In the genomic region with DNA sequence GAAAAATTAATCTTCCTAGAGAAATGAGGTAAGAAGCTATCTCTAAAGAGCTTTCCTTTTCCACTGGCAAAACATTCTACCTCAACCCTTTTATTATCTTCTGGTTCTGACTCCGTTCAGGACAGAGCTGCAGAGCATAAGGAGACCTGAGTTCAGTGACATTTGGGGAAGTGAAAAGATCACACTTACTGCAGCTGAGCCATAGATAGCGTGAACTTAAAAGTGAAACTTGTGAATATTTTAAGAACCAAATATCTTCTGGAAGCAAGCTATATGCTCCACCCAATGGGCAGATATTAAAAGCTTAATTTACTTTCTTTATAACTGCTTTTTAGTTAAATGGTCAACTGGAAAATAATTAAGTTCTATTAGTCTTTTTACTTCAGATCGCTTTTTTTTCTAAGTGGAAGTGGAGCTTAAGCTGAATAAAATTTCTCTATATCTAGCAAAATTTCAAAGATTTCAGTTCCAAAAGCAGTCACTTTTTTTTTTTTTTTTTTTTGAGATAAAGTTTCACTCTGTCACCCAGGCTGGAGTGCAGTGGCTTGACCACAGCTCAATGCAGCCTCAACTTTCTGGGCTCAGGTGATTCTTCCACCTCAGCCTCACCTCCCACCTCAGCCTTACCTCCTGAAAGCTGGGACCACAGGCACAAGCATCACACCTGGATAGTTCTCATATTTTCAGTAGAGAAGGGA, we compare ENCODE assay signal across 8 cellular contexts. TPM values are rescaled to one million over a fixed set of nuclear protein-coding genes. Genes with fewer than 3 reads are reported as not detected.
DNase-seq lines count a peak whose midpoint lies in the region; ATAC-seq and TF ChIP-seq lines count a peak whose summit lies in the region.

No MANE protein-coding gene starts in this region.

- no peak overlapping the region for H2AFZ ChIP-seq in KMS-11 (ENCODE audit: low read depth)

- H3K27ac ChIP-seq in KMS-11 (peak overlapping the region; percentile 38; the same call in 1 of the 2 replicates), gastrocnemius medialis (no peak overlapping the region)

- H4K20me1 ChIP-seq in KMS-11 (ENCODE audit: insufficient read depth): no peaks in the 10 kb centered on the region

- TF ChIP-seq POLR2A in gastrocnemius medialis (IDR thresholded peaks at IDR 0.05): no peak

- TF ChIP-seq CTCF in KMS-11 (conservative IDR thresholded peaks at IDR 0.05; ENCODE audit: low read depth, low read length) (no peak), gastrocnemius medialis (IDR thresholded peaks at IDR 0.05 in 4 of 5, conservative IDR thresholded peaks at IDR 0.05 in 1 of 5) (no peak)

- no peak overlapping the region for H3K9ac ChIP-seq in KMS-11

- DNase-seq in globus pallidus (ENCODE audit: low spot score) (peak; percentile 29), kidney glomerular epithelial cell (lab: John Stamatoyannopoulos, UW) (no peak), gastrocnemius medialis (no peak)
- no peak for DNase-seq in stimulated activated CD4-positive, alpha-beta T cell treated with anti-CD3 and anti-CD28 coated beads, Interleukin-2, amount 100 ng/mL, for 48 hours
- no peak for DNase-seq in activated naive CD4-positive, alpha-beta T cell treated with Interleukin-2 at 50 U/mL for 16 hours

- H3K79me2 ChIP-seq in KMS-11 (ENCODE audit: insufficient read depth, low read depth): no peaks in the 10 kb centered on the region

- peak overlapping the region; percentile 51; the same call in 1 of the 2 replicates for H3K4me2 ChIP-seq in KMS-11

- H3K36me3 ChIP-seq in KMS-11 (ENCODE audit: insufficient read depth) (no peaks in the 10 kb centered on the region), gastrocnemius medialis (no peaks in the 10 kb centered on the region)

- H3K4me3 ChIP-seq in KMS-11 (IDR thresholded peaks at IDR 0.05; ENCODE audit: insufficient read depth, low read depth, low read length) (no peak overlapping the region), gastrocnemius medialis (no peak overlapping the region)

- intact Hi-C loops in gastrocnemius medialis (cut with DNase I; ENCODE audit: low total_unique reads): no loop called here

- in situ Hi-C loops in gastrocnemius medialis (cut with MboI; ENCODE audit: low sequenced_read_pairs in 4 of 4): no loop called here

- ATAC-seq in GM18508 (IDR thresholded peaks at IDR 0.05; ENCODE audit: insufficient read depth, unreplicated experiment) (peak; percentile 84), GM21737 (IDR thresholded peaks at IDR 0.05; ENCODE audit: unreplicated experiment) (peak; percentile 81), gastrocnemius medialis (no peak)

- no peaks in the 10 kb centered on the region for H3K27me3 ChIP-seq in KMS-11 (ENCODE audit: insufficient read depth, low read depth)
- no peaks in the 10 kb centered on the region for H3K27me3 ChIP-seq in gastrocnemius medialis

- H3K4me1 ChIP-seq in KMS-11 (ENCODE audit: low read depth, poor library complexity, severe bottlenecking) (peaks cover 32% of the 10 kb centered on the region), gastrocnemius medialis (no peaks in the 10 kb centered on the region)

- H3K9me3 ChIP-seq in gastrocnemius medialis: no peaks in the 10 kb centered on the region

RNA-seq across cellular contexts. Expression of gene PTPN22, which starts 11.9 kb away (rescaled TPM):
- 1 to 10 TPM in 1 of 4 donors, under 1 TPM in 3; 0.10 to 1.7 (median 0.63) TPM for total RNA-seq in gastrocnemius medialis

RNA-seq across cellular contexts. Expression of gene BCL2L15, which starts 27.8 kb away (rescaled TPM):
- under 1 TPM in 1 of 4 donors, not detected in 3; 0.32 TPM for total RNA-seq in gastrocnemius medialis

RNA-seq across cellular contexts. Expression of gene AP4B1, which starts 45.0 kb away (rescaled TPM):
- total RNA-seq in gastrocnemius medialis: 10 to 100 TPM in 1 of 4 donors, 1 to 10 TPM in 3; 6.5 to 11.2 (median 8.4) TPM

RNA-seq across cellular contexts. Expression of gene DCLRE1B, which starts 45.5 kb away (rescaled TPM):
- total RNA-seq in gastrocnemius medialis: 1 to 10 TPM; 1.4 to 3.3 (median 1.7) TPM

RNA-seq across cellular contexts. Expression of gene RSBN1, which starts 47.4 kb away (rescaled TPM):
- 10 to 100 TPM in 3 of 4 donors, 1 to 10 TPM in 1; 9.9 to 24.8 (median 24.0) TPM for total RNA-seq in gastrocnemius medialis

Comparison
In these comparisons a context has a peak if more than half of its experiments do, and no peak if none do; other contexts are left out.
1. ATAC-seq: peak in GM18508 (single experiment) and GM21737 (single experiment); none in gastrocnemius medialis (0 of 2).